ENCODE assay signal across 8 cellular contexts in genomic region chr19:18895038-18895827, GRCh38. TPM values are rescaled to one million over a fixed set of nuclear protein-coding genes. Genes with fewer than 3 reads are reported as not detected.
A peak's percentile ranks its signal among the peaks of the same experiment; 100 is the strongest.
DNase-seq lines count a peak whose midpoint lies in the region; ATAC-seq and TF ChIP-seq lines count a peak whose summit lies in the region.

No MANE protein-coding gene starts in this region.

- peak; percentile 68 for DNase-seq in DMS 273 (lab: John Stamatoyannopoulos, UW; ENCODE audit: unreplicated experiment)
- DNase-seq in DMS 273 treated with DMSO at 0.1 percent for 48 hours (lab: John Stamatoyannopoulos, UW), result no peak
- DNase-seq in NB4 (ENCODE audit: low read depth), result peak; percentile 82
- no peak for DNase-seq in ascending aorta (ENCODE audit: low spot score in 2 of 2)
- peak; percentile 92 to 95 for DNase-seq in hippocampal formation (lab: John Stamatoyannopoulos, UW)

- H3K9me3 ChIP-seq in ascending aorta, result no peaks in the 10 kb centered on the region
- H3K9me3 ChIP-seq in skeletal muscle satellite cell (replicated peaks; ENCODE audit: low read length), result no peaks in the 10 kb centered on the region

- peaks cover 7 to 8% of the 10 kb centered on the region in 2 donors for H3K4me1 ChIP-seq in ascending aorta
- peaks cover 14% of the 10 kb centered on the region for H3K4me1 ChIP-seq in skeletal muscle satellite cell (ENCODE audit: control insufficient read depth, insufficient read depth, low read length)

- peaks cover 12 to 16% of the 10 kb centered on the region in 2 donors for H3K36me3 ChIP-seq in ascending aorta
- peaks cover 12% of the 10 kb centered on the region for H3K36me3 ChIP-seq in skeletal muscle satellite cell (ENCODE audit: insufficient read depth, low read length)

- H3K27me3 ChIP-seq in ascending aorta, result peaks cover 11% of the 10 kb centered on the region
- H3K27me3 ChIP-seq in skeletal muscle satellite cell (ENCODE audit: control insufficient read depth, insufficient read depth, low read length), result peaks cover 18% of the 10 kb centered on the region

- peak overlapping the region; percentile 98 for H3K4me2 ChIP-seq in skeletal muscle satellite cell (ENCODE audit: low read length)

- H3K4me3 ChIP-seq in NB4 (ENCODE audit: low read depth, low read length) (peak overlapping the region; percentile 59), ascending aorta (peak overlapping the region; percentile 33 to 53), skeletal muscle satellite cell (ENCODE audit: low read length) (peak overlapping the region; percentile 72)

- H3K9ac ChIP-seq in skeletal muscle satellite cell (ENCODE audit: low read depth, low read length), result peak overlapping the region; percentile 51

- peak; percentile 29 for TF ChIP-seq CTCF in NB4 (IDR thresholded peaks at IDR 0.05; ENCODE audit: low read depth, low read length)
- TF ChIP-seq CTCF in ascending aorta (IDR thresholded peaks at IDR 0.05), result peak in 1 of 3 experiments; percentile 21

- no peak overlapping the region for H3K27ac ChIP-seq in ascending aorta

- ATAC-seq in HG02981 (IDR thresholded peaks at IDR 0.05; ENCODE audit: unreplicated experiment) (no peak), HG03175 (IDR thresholded peaks at IDR 0.05; ENCODE audit: unreplicated experiment) (no peak)

- intact Hi-C loops in ascending aorta (cut with DNase I), result no loop called here

- peak; percentile 19 for TF ChIP-seq POLR2A in NB4 (IDR thresholded peaks at IDR 0.05; ENCODE audit: extremely low read depth, insufficient read length)

RNA-seq across cellular contexts. Expression of gene CERS1, which starts 0.7 kb away (rescaled TPM):
- total RNA-seq in ascending aorta, result not detected
- 1.3 and 3.5 TPM in 2 replicates for total RNA-seq in skeletal muscle satellite cell (2012; rRNA removed)

RNA-seq across cellular contexts. Expression of gene COPE, which starts 24.0 kb away (rescaled TPM):
- 331 TPM for total RNA-seq in ascending aorta
- total RNA-seq in skeletal muscle satellite cell (2012; rRNA removed), result 280 and 312 TPM in 2 replicates

RNA-seq across cellular contexts. Expression of gene DDX49, which starts 24.3 kb away (rescaled TPM):
- total RNA-seq in ascending aorta, result 51.6 TPM
- 70.2 and 74.5 TPM in 2 replicates for total RNA-seq in skeletal muscle satellite cell (2012; rRNA removed)

RNA-seq across cellular contexts. Expression of gene HOMER3, which starts 45.8 kb away (rescaled TPM):
- 93.0 TPM for total RNA-seq in ascending aorta
- total RNA-seq in skeletal muscle satellite cell (2012; rRNA removed), result 57.2 and 66.4 TPM in 2 replicates

Comparison
In these comparisons a context has a peak if more than half of its experiments do, and no peak if none do; other contexts are left out.
1. DNase-seq: peak in DMS 273 (single experiment), NB4 (single experiment) and hippocampal formation (2 of 2); none in DMS 273 treated with DMSO at 0.1 percent for 48 hours (single experiment) and ascending aorta (0 of 2).
2. Peak in every context shown above with its lines, with median percentiles within 50 percentile points of each other: H3K4me3 ChIP-seq.